In genomic region chr10:46733635-46734261, GRCh38 we compare ENCODE assay signal across 6 cellular contexts.
DNase-seq lines count a peak whose midpoint lies in the region; ATAC-seq and TF ChIP-seq lines count a peak whose summit lies in the region.
"Not testable (repeated sequence)": the region's sequence is repeated elsewhere in the genome, so short reads cannot be mapped to it uniquely, and the experiment has no call there.

No MANE protein-coding gene starts in this region.

- intact Hi-C loops in activated CD8-positive, alpha-beta T cell treated with anti-CD3 and anti-CD28 coated beads for 36 hours (cut with micrococcal nuclease): not testable (repeated sequence)

- not testable (repeated sequence) for H3K9me3 Mint-ChIP-seq in activated CD8-positive, alpha-beta T cell treated with anti-CD3 and anti-CD28 coated beads for 36 hours; activated T-helper 17 cell treated with anti-CD3 and anti-CD28 coated beads, Interleukin-2, amount 50 U/mL, for 72 hours; natural killer cell treated with Interleukin-12 subunit alpha and Interleukin-12 subunit beta and Interleukin-15 and Interleukin-18, amount 100 ng/mL, for 72 hours; stimulated activated naive B cell treated with anti-CD40 and anti-IgM and Interleukin-4, amounts not matched to agents 10 μg/mL and 1 μg/mL and 100 μg/mL, for 72 hours

- H3K27me3 Mint-ChIP-seq in activated CD8-positive, alpha-beta T cell treated with anti-CD3 and anti-CD28 coated beads for 36 hours; activated T-helper 17 cell treated with anti-CD3 and anti-CD28 coated beads, Interleukin-2, amount 50 U/mL, for 72 hours; natural killer cell treated with Interleukin-12 subunit alpha and Interleukin-12 subunit beta and Interleukin-15 and Interleukin-18, amount 100 ng/mL, for 72 hours; stimulated activated naive B cell treated with anti-CD40 and anti-IgM and Interleukin-4, amounts not matched to agents 10 μg/mL and 1 μg/mL and 100 μg/mL, for 72 hours: not testable (repeated sequence)

- not testable (repeated sequence) for H3K4me1 Mint-ChIP-seq in activated CD8-positive, alpha-beta T cell treated with anti-CD3 and anti-CD28 coated beads for 36 hours (ENCODE audit: low read depth); activated T-helper 17 cell treated with anti-CD3 and anti-CD28 coated beads, Interleukin-2, amount 50 U/mL, for 72 hours; natural killer cell treated with Interleukin-12 subunit alpha and Interleukin-12 subunit beta and Interleukin-15 and Interleukin-18, amount 100 ng/mL, for 72 hours (ENCODE audit: low read depth in 2 of 2); stimulated activated naive B cell treated with anti-CD40 and anti-IgM and Interleukin-4, amounts not matched to agents 10 μg/mL and 1 μg/mL and 100 μg/mL, for 72 hours

- not testable (repeated sequence) for H3K36me3 Mint-ChIP-seq in activated CD8-positive, alpha-beta T cell treated with anti-CD3 and anti-CD28 coated beads for 36 hours (ENCODE audit: low read depth); activated T-helper 17 cell treated with anti-CD3 and anti-CD28 coated beads, Interleukin-2, amount 50 U/mL, for 72 hours (ENCODE audit: low read depth); natural killer cell treated with Interleukin-12 subunit alpha and Interleukin-12 subunit beta and Interleukin-15 and Interleukin-18, amount 100 ng/mL, for 72 hours; stimulated activated naive B cell treated with anti-CD40 and anti-IgM and Interleukin-4, amounts not matched to agents 10 μg/mL and 1 μg/mL and 100 μg/mL, for 72 hours

- POLR2A ChIA-PET in activated CD8-positive, alpha-beta T cell treated with anti-CD3 and anti-CD28 coated beads for 36 hours (lab: Charles Lee): not testable (repeated sequence)

- TF ChIP-seq CTCF in activated CD8-positive, alpha-beta T cell treated with anti-CD3 and anti-CD28 coated beads for 36 hours (IDR thresholded peaks at IDR 0.05): not testable (repeated sequence)

- not testable (repeated sequence) for DNase-seq in activated CD8-positive, alpha-beta T cell treated with anti-CD3 and anti-CD28 coated beads for 36 hours; natural killer cell treated with Interleukin-12 subunit alpha and Interleukin-12 subunit beta and Interleukin-15 and Interleukin-18, amount 100 ng/mL, for 72 hours (ENCODE audit: low spot score); stimulated activated naive B cell treated with anti-CD40 and anti-IgM and Interleukin-4, amounts not matched to agents 10 μg/mL and 1 μg/mL and 100 μg/mL, for 72 hours

- CTCF ChIA-PET in activated CD8-positive, alpha-beta T cell treated with anti-CD3 and anti-CD28 coated beads for 36 hours (lab: Charles Lee): not testable (repeated sequence)

- ATAC-seq in GM19438 (IDR thresholded peaks at IDR 0.05; ENCODE audit: low read depth, unreplicated experiment) (peak; percentile 69), HG03342 (IDR thresholded peaks at IDR 0.05; ENCODE audit: unreplicated experiment) (peak; percentile 56)
- peak; percentile 20 for ATAC-seq in activated CD8-positive, alpha-beta T cell treated with anti-CD3 and anti-CD28 coated beads for 36 hours
- peak; percentile 63 for ATAC-seq in activated T-helper 17 cell treated with anti-CD3 and anti-CD28 coated beads, Interleukin-2, amount 50 U/mL, for 72 hours (replicated peaks)
- ATAC-seq in natural killer cell treated with Interleukin-12 subunit alpha and Interleukin-12 subunit beta and Interleukin-15 and Interleukin-18, amount 100 ng/mL, for 72 hours: peak; percentile 66 to 71
- peak; percentile 81 to 86 for ATAC-seq in stimulated activated naive B cell treated with anti-CD40 and anti-IgM and Interleukin-4, amounts not matched to agents 10 μg/mL and 1 μg/mL and 100 μg/mL, for 72 hours (replicated peaks)

- H3K27ac Mint-ChIP-seq in activated CD8-positive, alpha-beta T cell treated with anti-CD3 and anti-CD28 coated beads for 36 hours; activated T-helper 17 cell treated with anti-CD3 and anti-CD28 coated beads, Interleukin-2, amount 50 U/mL, for 72 hours; natural killer cell treated with Interleukin-12 subunit alpha and Interleukin-12 subunit beta and Interleukin-15 and Interleukin-18, amount 100 ng/mL, for 72 hours; stimulated activated naive B cell treated with anti-CD40 and anti-IgM and Interleukin-4, amounts not matched to agents 10 μg/mL and 1 μg/mL and 100 μg/mL, for 72 hours: not testable (repeated sequence)

- H3K4me3 Mint-ChIP-seq in activated CD8-positive, alpha-beta T cell treated with anti-CD3 and anti-CD28 coated beads for 36 hours; activated T-helper 17 cell treated with anti-CD3 and anti-CD28 coated beads, Interleukin-2, amount 50 U/mL, for 72 hours; natural killer cell treated with Interleukin-12 subunit alpha and Interleukin-12 subunit beta and Interleukin-15 and Interleukin-18, amount 100 ng/mL, for 72 hours; stimulated activated naive B cell treated with anti-CD40 and anti-IgM and Interleukin-4, amounts not matched to agents 10 μg/mL and 1 μg/mL and 100 μg/mL, for 72 hours: not testable (repeated sequence)

Comparison
In these comparisons a context has a peak if more than half of its experiments do, and no peak if none do; other contexts are left out.
1. ATAC-seq: peak in every context shown above with its lines; median percentile 84 in stimulated activated naive B cell treated with anti-CD40 and anti-IgM and Interleukin-4, amounts not matched to agents 10 μg/mL and 1 μg/mL and 100 μg/mL, for 72 hours; 69 in GM19438; 68 in natural killer cell treated with Interleukin-12 subunit alpha and Interleukin-12 subunit beta and Interleukin-15 and Interleukin-18, amount 100 ng/mL, for 72 hours; 63 in activated T-helper 17 cell treated with anti-CD3 and anti-CD28 coated beads, Interleukin-2, amount 50 U/mL, for 72 hours; 56 in HG03342; 20 in activated CD8-positive, alpha-beta T cell treated with anti-CD3 and anti-CD28 coated beads for 36 hours.